Comparison of ENCODE assay signal across 1 cellular context in the genomic region with DNA sequence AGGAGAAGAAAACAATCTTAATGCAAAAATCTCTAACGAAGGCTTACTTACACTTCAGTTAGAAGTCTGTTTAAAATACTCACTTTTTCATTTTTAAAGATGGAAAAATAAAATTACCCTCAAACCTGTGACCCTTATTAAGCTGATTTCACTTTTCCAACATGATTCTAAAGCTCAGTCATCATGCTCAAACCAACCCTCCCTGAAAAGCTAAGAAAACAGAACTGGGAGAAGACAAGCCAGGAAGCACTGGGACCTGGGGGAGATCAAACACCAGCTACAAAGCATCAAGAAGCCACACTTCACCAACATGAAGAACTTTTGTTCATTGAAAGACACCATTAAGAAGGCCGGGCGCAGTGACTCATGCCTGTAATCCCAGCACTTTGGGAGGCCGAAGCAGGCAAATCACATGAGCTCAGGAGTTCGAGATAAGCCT.
TF ChIP-seq lines count a peak whose summit lies in the region.

No MANE protein-coding gene starts in this region.

TF ChIP-seq in K562, 482 proteins besides CTCF, POLR2A, EP300 and RAD21 (continued from another document):
- TF ChIP-seq, protein P1, sequence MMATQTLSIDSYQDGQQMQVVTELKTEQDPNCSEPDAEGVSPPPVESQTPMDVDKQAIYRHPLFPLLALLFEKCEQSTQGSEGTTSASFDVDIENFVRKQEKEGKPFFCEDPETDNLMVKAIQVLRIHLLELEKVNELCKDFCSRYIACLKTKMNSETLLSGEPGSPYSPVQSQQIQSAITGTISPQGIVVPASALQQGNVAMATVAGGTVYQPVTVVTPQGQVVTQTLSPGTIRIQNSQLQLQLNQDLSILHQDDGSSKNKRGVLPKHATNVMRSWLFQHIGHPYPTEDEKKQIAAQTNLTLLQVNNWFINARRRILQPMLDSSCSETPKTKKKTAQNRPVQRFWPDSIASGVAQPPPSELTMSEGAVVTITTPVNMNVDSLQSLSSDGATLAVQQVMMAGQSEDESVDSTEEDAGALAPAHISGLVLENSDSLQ (IDR thresholded peaks at IDR 0.05): no peak
- no peak for TF ChIP-seq MYNN (IDR thresholded peaks at IDR 0.05)
- TF ChIP-seq MYNN (CRISPR knock-in tag; IDR thresholded peaks at IDR 0.05): no peak
- no peak for TF ChIP-seq PCBP2 (IDR thresholded peaks at IDR 0.05; ENCODE audit: low read depth, low read length, poor library complexity, severe bottlenecking)
- no peak for TF ChIP-seq BRCA1 (IDR thresholded peaks at IDR 0.05)
- TF ChIP-seq BRCA1 (CRISPR knock-in tag; IDR thresholded peaks at IDR 0.05): no peak
- TF ChIP-seq SREBF1 (IDR thresholded peaks at IDR 0.05; ENCODE audit: borderline replicate concordance, low read depth, low read length): no peak
- no peak for TF ChIP-seq ZNF717 (CRISPR knock-in tag; IDR thresholded peaks at IDR 0.05)
